Comparison of ENCODE assay signal across 10 cellular contexts in genomic region chr4:82562553-82562854, GRCh38. TPM values are rescaled to one million over a fixed set of nuclear protein-coding genes. Genes with fewer than 3 reads are reported as not detected.
DNase-seq lines count a peak whose midpoint lies in the region; ATAC-seq and TF ChIP-seq lines count a peak whose summit lies in the region.
"Had no signal": no experiment of that assay in that cellular context is flagged by ENCODE, and none has a peak within 500 bp of the region (broad histone marks: within the 10 kb centered on the region; RNA-seq: fewer than 3 reads in every experiment).

No MANE protein-coding gene starts in this region.

- H3K4me1 Mint-ChIP-seq in MCF 10A (ENCODE audit: insufficient read depth, unreplicated experiment) (no peaks in the 10 kb centered on the region), immature natural killer cell (peaks cover 13 to 20% of the 10 kb centered on the region in 2 donors)
- H3K4me1 Mint-ChIP-seq in activated CD8-positive, alpha-beta T cell treated with anti-CD3 and anti-CD28 coated beads for 36 hours (ENCODE audit: low read depth), result peaks cover 13% of the 10 kb centered on the region

- no peaks in the 10 kb centered on the region for H3K27me3 ChIP-seq in breast epithelium
- peaks cover 0 to 8% (median 6%) of the 10 kb centered on the region in 5 donors for H3K27me3 ChIP-seq in subcutaneous abdominal adipose tissue (ENCODE audit: control insufficient read depth in 5 of 5, insufficient read depth in 4 of 5, low read length in 5 of 5)

- POLR2A ChIA-PET in MCF 10A (lab: Yijun Ruan, JAX), result interaction anchor here (0.7 kb wide), 1 partner anchor 30 kb away, joined by 3 read pairs; no protein-coding TSS in a partner anchor
- POLR2A ChIA-PET in activated CD8-positive, alpha-beta T cell treated with anti-CD3 and anti-CD28 coated beads for 36 hours (lab: Charles Lee), result no interaction called here

- no peak overlapping the region for H3K9ac ChIP-seq in subcutaneous abdominal adipose tissue (ENCODE audit: low read length in 5 of 5)

- no peak overlapping the region for H3K27ac Mint-ChIP-seq in MCF 10A (ENCODE audit: low read depth, unreplicated experiment)
- H3K27ac Mint-ChIP-seq in activated CD8-positive, alpha-beta T cell treated with anti-CD3 and anti-CD28 coated beads for 36 hours, result no peak overlapping the region
- H3K27ac Mint-ChIP-seq in immature natural killer cell, result no peak overlapping the region

- H3K9me3 Mint-ChIP-seq in MCF 10A (ENCODE audit: unreplicated experiment), result no peaks in the 10 kb centered on the region
- no peaks in the 10 kb centered on the region for H3K9me3 Mint-ChIP-seq in activated CD8-positive, alpha-beta T cell treated with anti-CD3 and anti-CD28 coated beads for 36 hours
- no peaks in the 10 kb centered on the region for H3K9me3 Mint-ChIP-seq in immature natural killer cell

- H3K27ac ChIP-seq in breast epithelium (no peak overlapping the region), subcutaneous abdominal adipose tissue (ENCODE audit: low read depth, low read length) (no peak overlapping the region)
- H3K27ac ChIP-seq: RWPE1 had no signal

- peak overlapping the region in 1 of 3 donors; percentile 93 for H3K4me3 ChIP-seq in breast epithelium
- H3K4me3 ChIP-seq in subcutaneous abdominal adipose tissue (ENCODE audit: low read depth in 1 of 5, low read length in 5 of 5), result peak overlapping the region; percentile 61 to 67 (median 66)

- intact Hi-C loops in MCF 10A (cut with micrococcal nuclease) (no loop called here), breast epithelium (cut with DNase I; ENCODE audit: low total_unique reads) (no loop called here)
- intact Hi-C loops in activated CD8-positive, alpha-beta T cell treated with anti-CD3 and anti-CD28 coated beads for 36 hours (cut with micrococcal nuclease), result no loop called here

- H3K4me1 ChIP-seq in breast epithelium (no peaks in the 10 kb centered on the region), subcutaneous abdominal adipose tissue (ENCODE audit: control insufficient read depth in 5 of 5, insufficient read depth in 5 of 5, low read length in 5 of 5) (peaks cover 0 to 13% (median 10%) of the 10 kb centered on the region in 5 donors)

- ATAC-seq in activated CD8-positive, alpha-beta T cell treated with anti-CD3 and anti-CD28 coated beads for 36 hours, result no peak
- ATAC-seq in HG03280 (IDR thresholded peaks at IDR 0.05; ENCODE audit: unreplicated experiment), result no peak

- H3K9me3 ChIP-seq in breast epithelium, result no peaks in the 10 kb centered on the region
- no peaks in the 10 kb centered on the region for H3K9me3 ChIP-seq in subcutaneous abdominal adipose tissue (ENCODE audit: control insufficient read depth in 5 of 5, low read length in 5 of 5)

- peaks cover 38% of the 10 kb centered on the region for H3K27me3 Mint-ChIP-seq in MCF 10A (ENCODE audit: insufficient read depth, unreplicated experiment)
- H3K27me3 Mint-ChIP-seq in activated CD8-positive, alpha-beta T cell treated with anti-CD3 and anti-CD28 coated beads for 36 hours, result peaks cover 42% of the 10 kb centered on the region
- peaks cover 22 to 42% (median 31%) of the 10 kb centered on the region in 3 donors for H3K27me3 Mint-ChIP-seq in immature natural killer cell (ENCODE audit: low read depth in 3 of 3)

- TF ChIP-seq CTCF in MCF 10A (IDR thresholded peaks at IDR 0.05; ENCODE audit: unreplicated experiment) (no peak), breast epithelium (IDR thresholded peaks at IDR 0.05) (no peak)
- no peak for TF ChIP-seq CTCF in activated CD8-positive, alpha-beta T cell treated with anti-CD3 and anti-CD28 coated beads for 36 hours (IDR thresholded peaks at IDR 0.05)

- TF ChIP-seq POLR2A in breast epithelium (IDR thresholded peaks at IDR 0.05), result no peak

- DNase-seq in MCF 10A (ENCODE audit: unreplicated experiment), result no peak
- DNase-seq in breast epithelium (ENCODE audit: low spot score in 2 of 2), result no peak
- DNase-seq in activated CD8-positive, alpha-beta T cell treated with anti-CD3 and anti-CD28 coated beads for 36 hours, result no peak
- no peak for DNase-seq in immature natural killer cell
- DNase-seq in COLO829 (ENCODE audit: low spot score), result no peak
- DNase-seq in DMS79 treated with DMSO at 0.1 percent for 48 hours (lab: John Stamatoyannopoulos, UW), result no peak
- DNase-seq: activated naive CD4-positive, alpha-beta T cell treated with anti-CD3 and anti-CD28 coated beads, Interleukin-2, amount 50 U/mL, for 16 hours had no signal

- H3K4me3 Mint-ChIP-seq in MCF 10A (ENCODE audit: unreplicated experiment), result peak overlapping the region; percentile 52
- peak overlapping the region; percentile 65 for H3K4me3 Mint-ChIP-seq in activated CD8-positive, alpha-beta T cell treated with anti-CD3 and anti-CD28 coated beads for 36 hours
- peak overlapping the region; percentile 76 to 78 (median 78) for H3K4me3 Mint-ChIP-seq in immature natural killer cell

- H3K36me3 Mint-ChIP-seq in MCF 10A (ENCODE audit: insufficient read depth, unreplicated experiment), result no peaks in the 10 kb centered on the region
- H3K36me3 Mint-ChIP-seq in activated CD8-positive, alpha-beta T cell treated with anti-CD3 and anti-CD28 coated beads for 36 hours (ENCODE audit: low read depth), result no peaks in the 10 kb centered on the region
- H3K36me3 Mint-ChIP-seq in immature natural killer cell, result peaks cover 0 to 10% (median 4%) of the 10 kb centered on the region in 3 donors

- H3K36me3 ChIP-seq in breast epithelium, result no peaks in the 10 kb centered on the region
- no peaks in the 10 kb centered on the region for H3K36me3 ChIP-seq in subcutaneous abdominal adipose tissue (ENCODE audit: control insufficient read depth in 5 of 5, insufficient read depth in 5 of 5, low read length in 5 of 5)

- CTCF ChIA-PET in MCF 10A (lab: Yijun Ruan, JAX), result interaction anchor here (0.6 kb wide), 1 partner anchor 18 kb away, joined by 4 read pairs; no protein-coding TSS in a partner anchor
- CTCF ChIA-PET in activated CD8-positive, alpha-beta T cell treated with anti-CD3 and anti-CD28 coated beads for 36 hours (lab: Charles Lee), result no interaction called here

- no TSS peak for BruUV-seq in MCF 10A (replicated peaks; lab: Mats Ljungman, UMichigan)

RNA-seq across cellular contexts. Expression of gene TMEM150C, which starts 0.7 kb away (rescaled TPM):
- total RNA-seq in MCF 10A (2022) (0.10 TPM in 1 of 2 replicates, not detected in the other), breast epithelium (10 to 100 TPM; 38.3 to 52.1 (median 46.7) TPM)
- total RNA-seq in activated CD8-positive, alpha-beta T cell treated with anti-CD3 and anti-CD28 coated beads for 36 hours, result not detected
- polyA plus RNA-seq in immature natural killer cell, result under 1 TPM in 1 of 3 donors, not detected in 2; 0.45 TPM

Comparison
In these comparisons a context has a peak if more than half of its experiments do, and no peak if none do; other contexts are left out.
1. RNA of gene TMEM150C, which starts 0.7 kb away (total RNA-seq): 38.3 to 52.1 TPM in breast epithelium; 0.10 TPM in MCF 10A and not detected in activated CD8-positive, alpha-beta T cell treated with anti-CD3 and anti-CD28 coated beads for 36 hours; every median in the first group is over 10 times any median in the second.
2. Peak in every context shown above with its lines, with median percentiles within 50 percentile points of each other: H3K4me3 Mint-ChIP-seq.